ENCODE assay signal across 8 cellular contexts in the genomic region with DNA sequence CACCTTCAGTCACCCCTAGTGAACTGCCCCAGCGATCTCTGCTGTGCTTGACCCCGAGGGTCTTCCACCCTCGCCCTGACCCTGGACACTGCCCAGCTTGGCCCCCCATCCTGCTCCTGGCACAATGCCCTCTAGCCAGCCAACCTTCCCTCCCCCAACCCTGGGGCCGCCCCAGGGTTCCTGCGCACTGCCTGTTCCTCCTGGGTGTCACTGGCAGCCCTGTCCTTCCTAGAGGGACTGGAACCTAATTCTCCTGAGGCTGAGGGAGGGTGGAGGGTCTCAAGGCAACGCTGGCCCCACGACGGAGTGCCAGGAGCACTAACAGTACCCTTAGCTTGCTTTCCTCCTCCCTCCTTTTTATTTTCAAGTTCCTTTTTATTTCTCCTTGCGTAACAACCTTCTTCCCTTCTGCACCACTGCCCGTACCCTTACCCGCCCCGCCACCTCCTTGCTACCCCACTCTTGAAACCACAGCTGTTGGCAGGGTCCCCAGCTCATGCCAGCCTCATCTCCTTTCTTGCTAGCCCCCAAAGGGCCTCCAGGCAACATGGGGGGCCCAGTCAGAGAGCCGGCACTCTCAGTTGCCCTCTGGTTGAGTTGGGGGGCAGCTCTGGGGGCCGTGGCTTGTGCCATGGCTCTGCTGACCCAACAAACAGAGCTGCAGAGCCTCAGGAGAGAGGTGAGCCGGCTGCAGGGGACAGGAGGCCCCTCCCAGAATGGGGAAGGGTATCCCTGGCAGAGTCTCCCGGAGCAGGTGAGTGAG. TPM values are rescaled to one million over a fixed set of nuclear protein-coding genes. Genes with fewer than 3 reads are reported as not detected.
A peak's percentile ranks its signal among the peaks of the same experiment; 100 is the strongest.
DNase-seq lines count a peak whose midpoint lies in the region; ATAC-seq and TF ChIP-seq lines count a peak whose summit lies in the region.

A gene with protein sequence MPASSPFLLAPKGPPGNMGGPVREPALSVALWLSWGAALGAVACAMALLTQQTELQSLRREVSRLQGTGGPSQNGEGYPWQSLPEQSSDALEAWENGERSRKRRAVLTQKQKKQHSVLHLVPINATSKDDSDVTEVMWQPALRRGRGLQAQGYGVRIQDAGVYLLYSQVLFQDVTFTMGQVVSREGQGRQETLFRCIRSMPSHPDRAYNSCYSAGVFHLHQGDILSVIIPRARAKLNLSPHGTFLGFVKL (plus strand): TSS at position 207 of the 763 bp plus-strand sequence. CDS start 290 bp downstream, at position 497.

- H3K27me3 ChIP-seq in psoas muscle (ENCODE audit: insufficient read depth in 3 of 3, low read length in 2 of 3) (no peaks in the 10 kb centered on the region), smooth muscle cell (ENCODE audit: low read depth) (no peaks in the 10 kb centered on the region)

- no peak within 1 kb of the TSS for H3K4me2 ChIP-seq in smooth muscle cell

- H3F3A ChIP-seq in smooth muscle cell (ENCODE audit: low read depth): peaks cover 5% of the 10 kb centered on the region

- no peak within 1 kb of the TSS for H3K9ac ChIP-seq in smooth muscle cell (ENCODE audit: low read depth)

- WGBS in psoas muscle, 3 donors: 41 to 47% (median 43%) methylated on average over 16 of the region's 16 CpGs
- WGBS in smooth muscle cell (ENCODE audit: low lambda C conversion rate): 95% methylated on average over 16 of the region's 16 CpGs

- ATAC-seq in Right ventricle myocardium inferior (peak; percentile 29), psoas muscle (no peak), GM19452 (IDR thresholded peaks at IDR 0.05; ENCODE audit: unreplicated experiment) (no peak)

- no peaks in the 10 kb centered on the region for H4K20me1 ChIP-seq in smooth muscle cell (ENCODE audit: low read depth)

- H3K9me3 ChIP-seq in psoas muscle: no peaks in the 10 kb centered on the region
- H3K9me3 ChIP-seq in smooth muscle cell (replicated peaks; ENCODE audit: low read depth): no peaks in the 10 kb centered on the region

- TF ChIP-seq CTCF in GM12875 (IDR thresholded peaks at IDR 0.05; ENCODE audit: borderline replicate concordance, insufficient read depth, low read depth, low read length) (no peak), psoas muscle (IDR thresholded peaks at IDR 0.05) (no peak), smooth muscle cell (IDR thresholded peaks at IDR 0.05; ENCODE audit: borderline replicate concordance, insufficient read depth, poor library complexity, severe bottlenecking) (no peak)

- peaks cover 0 to 8% of the 10 kb centered on the region in 2 donors for H3K36me3 ChIP-seq in psoas muscle (ENCODE audit: insufficient read depth in 1 of 2, low read depth in 1 of 2)
- H3K36me3 ChIP-seq in smooth muscle cell (ENCODE audit: low read depth): no peaks in the 10 kb centered on the region

- H2AFZ ChIP-seq in smooth muscle cell (ENCODE audit: low read depth): no peak within 1 kb of the TSS

- H3K4me3 ChIP-seq in GM12875 (ENCODE audit: low read depth, low read length): peak within 1 kb of the TSS; percentile 36
- peak within 1 kb of the TSS; percentile 96 for H3K4me3 ChIP-seq in psoas muscle
- no peak within 1 kb of the TSS for H3K4me3 ChIP-seq in smooth muscle cell

- DNase-seq in SIG-M5 treated with dmso at 0.1 percent for 504 hours (lab: John Stamatoyannopoulos, UW; ENCODE audit: unreplicated experiment) (peak; percentile 92), Right ventricle myocardium inferior (ENCODE audit: missing footprints) (peak; percentile 86), psoas muscle (peak; percentile 60 to 75), smooth muscle cell (lab: John Stamatoyannopoulos, UW; ENCODE audit: unreplicated experiment) (no peak), NCI-H82 treated with DMSO at 0.1 percent for 48 hours (lab: John Stamatoyannopoulos, UW; ENCODE audit: unreplicated experiment) (no peak)
- DNase-seq in activated CD4-positive, CD25-positive, alpha-beta regulatory T cell treated with anti-CD3 and anti-CD28 coated beads, Interleukin-2, amount 50 U/mL, for 72 hours: no peak

- H3K4me1 ChIP-seq in psoas muscle (peaks cover 41% of the 10 kb centered on the region), smooth muscle cell (ENCODE audit: low read depth) (peaks cover 26% of the 10 kb centered on the region)

- H3K27ac ChIP-seq in psoas muscle (peak within 1 kb of the TSS; percentile 94), smooth muscle cell (ENCODE audit: low read depth) (no peak within 1 kb of the TSS)

- intact Hi-C loops in Right ventricle myocardium inferior (cut with DNase I): loop anchor here (1.0 to 2.0 kb wide), 2 partner anchors 9 to 74 kb away; a partner anchor contains a TSS
- intact Hi-C loops in psoas muscle (cut with DNase I): loop anchor here in 1 of 2 donors (2.0 kb wide), 1 partner anchor 204 kb away; a partner anchor contains a TSS

- H3K79me2 ChIP-seq in smooth muscle cell (ENCODE audit: low read depth): peaks cover 18% of the 10 kb centered on the region

RNA-seq across cellular contexts. Expression of the gene that starts here (rescaled TPM):
- total RNA-seq in Right ventricle myocardium inferior (13.5 TPM), psoas muscle (1 to 10 TPM; 4.0 to 5.4 (median 4.5) TPM), smooth muscle cell (0.18 and 4.1 TPM in 2 replicates)
- polyA plus RNA-seq in psoas muscle (1 to 10 TPM; 2.8 to 4.3 (median 3.1) TPM), smooth muscle cell (0.38 and 1.6 TPM in 2 replicates)

Comparison
In these comparisons a context has a peak if more than half of its experiments do, and no peak if none do; other contexts are left out.
1. DNase-seq: peak in SIG-M5 treated with dmso at 0.1 percent for 504 hours (single experiment), Right ventricle myocardium inferior (single experiment) and psoas muscle (2 of 2); none in smooth muscle cell (single experiment), activated CD4-positive, CD25-positive, alpha-beta regulatory T cell treated with anti-CD3 and anti-CD28 coated beads, Interleukin-2, amount 50 U/mL, for 72 hours (single experiment) and NCI-H82 treated with DMSO at 0.1 percent for 48 hours (single experiment).